ENCODE assay signal across 8 cellular contexts in genomic region chr19:41927810-41928192, GRCh38. TPM values are rescaled to one million over a fixed set of nuclear protein-coding genes. Genes with fewer than 3 reads are reported as not detected.
DNase-seq lines count a peak whose midpoint lies in the region; ATAC-seq, FAIRE-seq and TF ChIP-seq lines count a peak whose summit lies in the region.

No MANE protein-coding gene starts in this region.

- peak; percentile 46 for DNase-seq in GM23338 (ENCODE audit: low spot score)
- peak; percentile 22 for DNase-seq in T-helper 22 cell (ENCODE audit: low read depth)
- DNase-seq in fibroblast of pulmonary artery (ENCODE audit: low read depth), result no peak
- no peak for DNase-seq in gastrocnemius medialis
- DNase-seq in GM19239 (ENCODE audit: insufficient read length, low spot score), result no peak
- no peak for DNase-seq in ovary
- DNase-seq in superior temporal gyrus (ENCODE audit: extremely low spot score), result no peak

- peaks cover 3% of the 10 kb centered on the region; the same call in 1 of the 3 replicates for H3K9me3 Mint-ChIP-seq in GM23338

- H3K4me3 Mint-ChIP-seq in GM23338, result peak overlapping the region; percentile 72

- H3K4me3 ChIP-seq in GM23338, result peak overlapping the region; percentile 63
- peak overlapping the region; percentile 45 for H3K4me3 ChIP-seq in fibroblast of pulmonary artery (replicated peaks; ENCODE audit: low read depth, low read length)
- peak overlapping the region in 3 of 4 donors; percentile 26 to 39 (median 34) for H3K4me3 ChIP-seq in gastrocnemius medialis
- H3K4me3 ChIP-seq in ovary, result no peak overlapping the region

- H2AFZ ChIP-seq in GM23338, result 0 out of 2 replicates have a peak overlapping the region, but pooled peaks have one; percentile 32

- no peak for TF ChIP-seq POLR2A in gastrocnemius medialis (IDR thresholded peaks at IDR 0.05)
- TF ChIP-seq POLR2A in ovary (IDR thresholded peaks at IDR 0.05), result no peak

- peaks cover 23% of the 10 kb centered on the region for H3K4me1 ChIP-seq in GM23338 (ENCODE audit: insufficient read depth)
- peaks cover 0 to 9% of the 10 kb centered on the region in 2 donors for H3K4me1 ChIP-seq in gastrocnemius medialis
- peaks cover 5% of the 10 kb centered on the region for H3K4me1 ChIP-seq in ovary (ENCODE audit: insufficient read depth)

- no peak for FAIRE-seq in GM19239 (lab: Jason Lieb, UNC)

- no peak overlapping the region for H3K27ac Mint-ChIP-seq in GM23338

- H3K79me2 ChIP-seq in GM23338 (replicated peaks; ENCODE audit: insufficient read depth), result no peaks in the 10 kb centered on the region

- no peaks in the 10 kb centered on the region; the same call in 2 of the 3 replicates for H3K36me3 Mint-ChIP-seq in GM23338 (ENCODE audit: low read depth)

- peak; percentile 6 for ATAC-seq in GM23338
- ATAC-seq in gastrocnemius medialis, result no peak
- ATAC-seq in GM21825 (IDR thresholded peaks at IDR 0.05; ENCODE audit: unreplicated experiment), result no peak

- H3K36me3 ChIP-seq in GM23338 (ENCODE audit: insufficient read depth), result no peaks in the 10 kb centered on the region
- H3K36me3 ChIP-seq in gastrocnemius medialis, result no peaks in the 10 kb centered on the region
- no peaks in the 10 kb centered on the region for H3K36me3 ChIP-seq in ovary

- H3K9me2 ChIP-seq in GM23338 (ENCODE audit: insufficient read depth), result no peaks in the 10 kb centered on the region

- H3K9me3 ChIP-seq in gastrocnemius medialis, result no peaks in the 10 kb centered on the region
- H3K9me3 ChIP-seq in ovary, result no peaks in the 10 kb centered on the region

- WGBS in ovary, 3 donors, result 1 to 3% (median 1%) methylated on average over 36 of the region's 36 CpGs

- peaks cover 52% of the 10 kb centered on the region for H3K27me3 Mint-ChIP-seq in GM23338 (ENCODE audit: insufficient read depth, low read depth, poor library complexity)

- in situ Hi-C loops in gastrocnemius medialis (cut with MboI; ENCODE audit: low sequenced_read_pairs in 4 of 4), result no loop called here

- no peak overlapping the region for H3K27ac ChIP-seq in GM23338 (ENCODE audit: low read depth)
- no peak overlapping the region for H3K27ac ChIP-seq in gastrocnemius medialis
- H3K27ac ChIP-seq in ovary, result no peak overlapping the region

- peaks cover 24% of the 10 kb centered on the region for H4K20me1 ChIP-seq in GM23338 (replicated peaks; ENCODE audit: insufficient read depth)

- H3K27me3 ChIP-seq in GM23338 (ENCODE audit: insufficient read depth), result peaks cover 98% of the 10 kb centered on the region
- H3K27me3 ChIP-seq in gastrocnemius medialis, result peaks cover 88 to 95% (median 92%) of the 10 kb centered on the region in 3 donors
- no peaks in the 10 kb centered on the region for H3K27me3 ChIP-seq in ovary

- peaks cover 22% of the 10 kb centered on the region for H3F3A ChIP-seq in GM23338 (replicated peaks; ENCODE audit: low read depth)

- H3K4me1 Mint-ChIP-seq in GM23338, result peaks cover 33% of the 10 kb centered on the region

- H3K4me2 ChIP-seq in GM23338, result peak overlapping the region; percentile 81

- TF ChIP-seq CTCF in GM23338 (conservative IDR thresholded peaks at IDR 0.05; ENCODE audit: low read depth in 2 of 2) (no peak), fibroblast of pulmonary artery (IDR thresholded peaks at IDR 0.05; ENCODE audit: low read length, missing control alignments) (no peak), gastrocnemius medialis (IDR thresholded peaks at IDR 0.05 in 4 of 5, conservative IDR thresholded peaks at IDR 0.05 in 1 of 5) (no peak), ovary (IDR thresholded peaks at IDR 0.05) (no peak)

- intact Hi-C loops in gastrocnemius medialis (cut with DNase I; ENCODE audit: low total_unique reads), result no loop called here
- intact Hi-C loops in ovary (cut with DNase I), result no loop called here

- TF ChIP-seq EP300 in ovary (IDR thresholded peaks at IDR 0.05), result no peak

TF ChIP-seq in GM23338, 12 proteins besides CTCF, POLR2A, EP300 and RAD21:
- no peak for TF ChIP-seq POLR2AphosphoS5 (IDR thresholded peaks at IDR 0.05; ENCODE audit: low read depth)
- no peak for TF ChIP-seq ETS1 (IDR thresholded peaks at IDR 0.05)
- no peak for TF ChIP-seq NANOG (IDR thresholded peaks at IDR 0.05; ENCODE audit: borderline replicate concordance)
- TF ChIP-seq REST (IDR thresholded peaks at IDR 0.05; ENCODE audit: unreplicated experiment), result no peak
- no peak for TF ChIP-seq EZH2 (IDR thresholded peaks at IDR 0.05; ENCODE audit: low read depth, unreplicated experiment)
TF ChIP-seq in GM23338: peak in this region for 0.

RNA-seq across cellular contexts. Expression of gene ERFL, which starts 0.4 kb away (rescaled TPM):
- 0.69 TPM in 1 of 2 replicates, not detected in the other for total RNA-seq in GM23338 (2014; rRNA removed; shearing (Covaris generic))
- polyA plus RNA-seq in GM23338 (2016; fragmentation: Nextera tagmentation; extraction: Ambion mirVana) (0.14 TPM in 1 of 2 replicates, not detected in the other), ovary (under 1 TPM in 1 of 2 donors, not detected in 1; 0.24 TPM)
- total RNA-seq in gastrocnemius medialis (not detected), ovary (1 to 10 TPM in 1 of 7 donors, under 1 TPM in 6; 0.11 to 1.3 (median 0.50) TPM)

RNA-seq across cellular contexts. Expression of gene RABAC1, which starts 31.3 kb away (rescaled TPM):
- 113 and 151 TPM in 2 replicates for total RNA-seq in GM23338 (2014; rRNA removed; shearing (Covaris generic))
- 206 and 215 TPM in 2 replicates for polyA plus RNA-seq in GM23338 (2016; fragmentation: Nextera tagmentation; extraction: Ambion mirVana)
- 100 to 1,000 TPM in 3 of 4 donors, 10 to 100 TPM in 1; 94.4 to 146 (median 110) TPM for total RNA-seq in gastrocnemius medialis
- 100 to 1,000 TPM; 120 to 206 (median 147) TPM for total RNA-seq in ovary
- polyA plus RNA-seq in ovary, result 100 to 1,000 TPM in 1 of 2 donors, 10 to 100 TPM in 1; 21.2 to 224 TPM

RNA-seq across cellular contexts. Expression of gene ARHGEF1, which starts 44.8 kb away (rescaled TPM):
- 36.8 and 44.7 TPM in 2 replicates for total RNA-seq in GM23338 (2014; rRNA removed; shearing (Covaris generic))
- 41.3 and 50.8 TPM in 2 replicates for polyA plus RNA-seq in GM23338 (2016; fragmentation: Nextera tagmentation; extraction: Ambion mirVana)
- total RNA-seq in gastrocnemius medialis, result 10 to 100 TPM; 12.1 to 21.6 (median 15.5) TPM
- 10 to 100 TPM; 35.6 to 97.5 (median 70.6) TPM for total RNA-seq in ovary
- polyA plus RNA-seq in ovary, result 10 to 100 TPM in 1 of 2 donors, 1 to 10 TPM in 1; 7.9 to 56.2 TPM

RNA-seq across cellular contexts. Expression of gene CD79A, which starts 50.7 kb away (rescaled TPM):
- total RNA-seq in GM23338 (2014; rRNA removed; shearing (Covaris generic)), result not detected in 2 replicates
- 0.27 and 0.47 TPM in 2 replicates for polyA plus RNA-seq in GM23338 (2016; fragmentation: Nextera tagmentation; extraction: Ambion mirVana)
- under 1 TPM in 1 of 4 donors, not detected in 3; 0.20 TPM for total RNA-seq in gastrocnemius medialis
- total RNA-seq in ovary, result 1 to 10 TPM in 3 of 7 donors, under 1 TPM in 3, not detected in 1; 0.25 to 1.4 (median 0.83) TPM
- polyA plus RNA-seq in ovary, result under 1 TPM; 0.41 to 0.68 TPM

Comparison
In these comparisons a context has a peak if more than half of its experiments do, and no peak if none do; other contexts are left out.
1. DNase-seq: peak in GM23338 (single experiment) and T-helper 22 cell (single experiment); none in fibroblast of pulmonary artery (single experiment), gastrocnemius medialis (0 of 2), GM19239 (single experiment), ovary (0 of 5) and superior temporal gyrus (single experiment).